Comparison of ENCODE assay signal across 13 cellular contexts in genomic region chr9:72540348-72540873, GRCh38. TPM values are rescaled to one million over a fixed set of nuclear protein-coding genes. Genes with fewer than 3 reads are reported as not detected.
DNase-seq lines count a peak whose midpoint lies in the region; ATAC-seq and TF ChIP-seq lines count a peak whose summit lies in the region.
"Had no signal": no experiment of that assay in that cellular context is flagged by ENCODE, and none has a peak within 500 bp of the region (broad histone marks: within the 10 kb centered on the region; RNA-seq: fewer than 3 reads in every experiment).

No MANE protein-coding gene starts in this region.

- H3K36me3 Mint-ChIP-seq in activated CD4-positive, alpha-beta T cell treated with anti-CD3 and anti-CD28 coated beads, Interleukin-2, amount 10 ng/mL, durations not matched to agents 24 days and 14 days (ENCODE audit: low read depth), result peaks cover 9% of the 10 kb centered on the region
- H3K36me3 Mint-ChIP-seq in activated CD4-positive, alpha-beta T cell treated with anti-CD3 and anti-CD28 coated beads for 36 hours (ENCODE audit: low read depth), result no peaks in the 10 kb centered on the region
- no peaks in the 10 kb centered on the region for H3K36me3 Mint-ChIP-seq in activated T-helper 17 cell treated with anti-CD3 and anti-CD28 coated beads, Interleukin-2, amount 50 U/mL, for 72 hours (ENCODE audit: low read depth)

- intact Hi-C loops in activated CD4-positive, alpha-beta T cell treated with anti-CD3 and anti-CD28 coated beads, Interleukin-2, amount 10 ng/mL, durations not matched to agents 24 days and 14 days (cut with micrococcal nuclease), result loop anchor here (5.0 kb wide), 2 partner anchors 33 to 42 kb away; no protein-coding TSS in a partner anchor
- intact Hi-C loops in activated CD4-positive, alpha-beta T cell treated with anti-CD3 and anti-CD28 coated beads for 36 hours (cut with DNase I, micrococcal nuclease), result no loop called here
- intact Hi-C loops in upper lobe of right lung (cut with DNase I), result no loop called here

- TF ChIP-seq CTCF in gastroesophageal sphincter (IDR thresholded peaks at IDR 0.05) (no peak), upper lobe of right lung (IDR thresholded peaks at IDR 0.05) (no peak)

- 49 to 83% methylated on average over 2 to 6 of the region's 6 CpGs for WGBS in gastroesophageal sphincter (ENCODE audit: low coverage in 1 of 2), 2 donors

- H3K27ac Mint-ChIP-seq in activated CD4-positive, alpha-beta T cell treated with anti-CD3 and anti-CD28 coated beads, Interleukin-2, amount 10 ng/mL, durations not matched to agents 24 days and 14 days, result peak overlapping the region; percentile 31
- H3K27ac Mint-ChIP-seq in activated CD4-positive, alpha-beta T cell treated with anti-CD3 and anti-CD28 coated beads for 36 hours, result no peak overlapping the region
- H3K27ac Mint-ChIP-seq in activated T-helper 17 cell treated with anti-CD3 and anti-CD28 coated beads, Interleukin-2, amount 50 U/mL, for 72 hours, result peak overlapping the region; percentile 87
- H3K27ac Mint-ChIP-seq: activated CD4-positive, alpha-beta memory T cell treated with anti-CD3 and anti-CD28 coated beads, Interleukin-2, amount 10 ng/mL, durations not matched to agents 7 days and 5 days had no signal

- H3K27ac ChIP-seq in gastroesophageal sphincter, result no peak overlapping the region
- H3K27ac ChIP-seq in upper lobe of right lung, result peak overlapping the region; percentile 55
- H3K27ac ChIP-seq: thyroid gland had no signal

- no peak overlapping the region for H3K4me3 Mint-ChIP-seq in activated CD4-positive, alpha-beta T cell treated with anti-CD3 and anti-CD28 coated beads, Interleukin-2, amount 10 ng/mL, durations not matched to agents 24 days and 14 days
- H3K4me3 Mint-ChIP-seq in activated CD4-positive, alpha-beta T cell treated with anti-CD3 and anti-CD28 coated beads for 36 hours, result no peak overlapping the region
- peak overlapping the region; percentile 60 for H3K4me3 Mint-ChIP-seq in activated T-helper 17 cell treated with anti-CD3 and anti-CD28 coated beads, Interleukin-2, amount 50 U/mL, for 72 hours
- H3K4me3 Mint-ChIP-seq: activated CD4-positive, alpha-beta memory T cell treated with anti-CD3 and anti-CD28 coated beads, Interleukin-2, amount 10 ng/mL, durations not matched to agents 7 days and 5 days; H9 had no signal

- no peaks in the 10 kb centered on the region for H3K27me3 Mint-ChIP-seq in activated CD4-positive, alpha-beta T cell treated with anti-CD3 and anti-CD28 coated beads, Interleukin-2, amount 10 ng/mL, durations not matched to agents 24 days and 14 days
- H3K27me3 Mint-ChIP-seq in activated CD4-positive, alpha-beta T cell treated with anti-CD3 and anti-CD28 coated beads for 36 hours, result peaks cover 2% of the 10 kb centered on the region
- no peaks in the 10 kb centered on the region for H3K27me3 Mint-ChIP-seq in activated T-helper 17 cell treated with anti-CD3 and anti-CD28 coated beads, Interleukin-2, amount 50 U/mL, for 72 hours
- H3K27me3 Mint-ChIP-seq: activated CD4-positive, alpha-beta memory T cell treated with anti-CD3 and anti-CD28 coated beads, Interleukin-2, amount 10 ng/mL, durations not matched to agents 7 days and 5 days had no signal

- peaks cover 42% of the 10 kb centered on the region for H3K4me1 Mint-ChIP-seq in activated CD4-positive, alpha-beta T cell treated with anti-CD3 and anti-CD28 coated beads, Interleukin-2, amount 10 ng/mL, durations not matched to agents 24 days and 14 days
- peaks cover 15% of the 10 kb centered on the region for H3K4me1 Mint-ChIP-seq in activated CD4-positive, alpha-beta T cell treated with anti-CD3 and anti-CD28 coated beads for 36 hours
- peaks cover 21% of the 10 kb centered on the region for H3K4me1 Mint-ChIP-seq in activated T-helper 17 cell treated with anti-CD3 and anti-CD28 coated beads, Interleukin-2, amount 50 U/mL, for 72 hours

- H3K4me1 ChIP-seq in gastroesophageal sphincter, result no peaks in the 10 kb centered on the region
- no peaks in the 10 kb centered on the region for H3K4me1 ChIP-seq in upper lobe of right lung

- peaks cover 14% of the 10 kb centered on the region for H3K9me3 Mint-ChIP-seq in activated CD4-positive, alpha-beta T cell treated with anti-CD3 and anti-CD28 coated beads, Interleukin-2, amount 10 ng/mL, durations not matched to agents 24 days and 14 days
- no peaks in the 10 kb centered on the region for H3K9me3 Mint-ChIP-seq in activated CD4-positive, alpha-beta T cell treated with anti-CD3 and anti-CD28 coated beads for 36 hours (ENCODE audit: low read depth)
- H3K9me3 Mint-ChIP-seq in activated T-helper 17 cell treated with anti-CD3 and anti-CD28 coated beads, Interleukin-2, amount 50 U/mL, for 72 hours, result peaks cover 9% of the 10 kb centered on the region

- POLR2A ChIA-PET in activated CD4-positive, alpha-beta T cell treated with anti-CD3 and anti-CD28 coated beads for 36 hours (lab: Charles Lee), result no interaction called here

- H3K36me3 ChIP-seq in gastroesophageal sphincter (no peaks in the 10 kb centered on the region), upper lobe of right lung (no peaks in the 10 kb centered on the region)
- H3K36me3 ChIP-seq: thyroid gland had no signal

- H3K9me3 ChIP-seq in gastroesophageal sphincter (no peaks in the 10 kb centered on the region), upper lobe of right lung (no peaks in the 10 kb centered on the region)
- H3K9me3 ChIP-seq: thyroid gland had no signal

- DNase-seq in activated CD4-positive, alpha-beta T cell treated with anti-CD3 and anti-CD28 coated beads, Interleukin-2, amount 10 ng/mL, durations not matched to agents 24 days and 14 days, result no peak
- DNase-seq in activated CD4-positive, alpha-beta T cell treated with anti-CD3 and anti-CD28 coated beads for 36 hours, result no peak
- DNase-seq in upper lobe of right lung (no peak), NOMO-1 treated with DMSO at 0.1 percent for 48 hours (lab: John Stamatoyannopoulos, UW; ENCODE audit: unreplicated experiment) (no peak), DMS 273 treated with DMSO at 0.1 percent for 48 hours (lab: John Stamatoyannopoulos, UW) (no peak)
- DNase-seq: ACHN; activated CD4-positive, alpha-beta memory T cell treated with anti-CD3 and anti-CD28 coated beads, Interleukin-2, amount 10 ng/mL, durations not matched to agents 7 days and 5 days; thyroid gland had no signal

- no peak for TF ChIP-seq POLR2A in gastroesophageal sphincter (IDR thresholded peaks at IDR 0.05)

- no peaks in the 10 kb centered on the region for H3K27me3 ChIP-seq in gastroesophageal sphincter
- no peaks in the 10 kb centered on the region for H3K27me3 ChIP-seq in upper lobe of right lung
- H3K27me3 ChIP-seq: thyroid gland had no signal

- no peak for TF ChIP-seq EP300 in gastroesophageal sphincter (IDR thresholded peaks at IDR 0.05)

- H3K4me3 ChIP-seq in gastroesophageal sphincter, result no peak overlapping the region
- H3K4me3 ChIP-seq in upper lobe of right lung, result no peak overlapping the region
- H3K4me3 ChIP-seq: thyroid gland had no signal

- CTCF ChIA-PET in activated CD4-positive, alpha-beta T cell treated with anti-CD3 and anti-CD28 coated beads for 36 hours (lab: Charles Lee), result interaction anchor here (0.8 kb wide), 1 partner anchor 13 kb away, joined by 4 read pairs; no protein-coding TSS in a partner anchor

- ATAC-seq in activated CD4-positive, alpha-beta T cell treated with anti-CD3 and anti-CD28 coated beads for 36 hours, result no peak
- ATAC-seq in activated T-helper 17 cell treated with anti-CD3 and anti-CD28 coated beads, Interleukin-2, amount 50 U/mL, for 72 hours (replicated peaks), result peak; percentile 48
- ATAC-seq in gastroesophageal sphincter, result peak; percentile 43
- peak; percentile 93 for ATAC-seq in upper lobe of right lung
- ATAC-seq in HG02763 (IDR thresholded peaks at IDR 0.05; ENCODE audit: unreplicated experiment), result no peak

RNA-seq across cellular contexts. Expression of gene TMC1, which starts 19.0 kb away (rescaled TPM):
- not detected in 2 replicates for total RNA-seq in activated CD4-positive, alpha-beta T cell treated with anti-CD3 and anti-CD28 coated beads, Interleukin-2, amount 10 ng/mL, durations not matched to agents 24 days and 14 days
- total RNA-seq in activated CD4-positive, alpha-beta T cell treated with anti-CD3 and anti-CD28 coated beads for 36 hours, result not detected
- under 1 TPM; 0.32 to 0.41 TPM for total RNA-seq in activated T-helper 17 cell treated with anti-CD3 and anti-CD28 coated beads, Interleukin-2, amount 50 U/mL, for 72 hours
- total RNA-seq in gastroesophageal sphincter, result not detected
- total RNA-seq in upper lobe of right lung, result not detected
- total RNA-seq: NCI-H460 had no signal

Comparison
In these comparisons a context has a peak if more than half of its experiments do, and no peak if none do; other contexts are left out.
1. ATAC-seq: peak in activated T-helper 17 cell treated with anti-CD3 and anti-CD28 coated beads, Interleukin-2, amount 50 U/mL, for 72 hours (single experiment), gastroesophageal sphincter (single experiment) and upper lobe of right lung (single experiment); none in activated CD4-positive, alpha-beta T cell treated with anti-CD3 and anti-CD28 coated beads for 36 hours (single experiment) and HG02763 (single experiment).